Comparison of ENCODE assay signal across 8 cellular contexts in genomic region chr14:54509546-54510501, GRCh38. TPM values are rescaled to one million over a fixed set of nuclear protein-coding genes. Genes with fewer than 3 reads are reported as not detected.
A peak's percentile ranks its signal among the peaks of the same experiment; 100 is the strongest.
DNase-seq lines count a peak whose midpoint lies in the region; ATAC-seq, FAIRE-seq and TF ChIP-seq lines count a peak whose summit lies in the region.

CGRRF1 (plus strand) TSS chr14:54509906; CDS start chr14:54509960, 54 bp downstream.

- H3K9me3 Mint-ChIP-seq in activated CD4-positive, alpha-beta T cell treated with anti-CD3 and anti-CD28 coated beads for 36 hours (ENCODE audit: low read depth), result no peaks in the 10 kb centered on the region

- peaks cover under 1% of the 10 kb centered on the region for H3K9me3 ChIP-seq in BLaER1

- H3K4me1 Mint-ChIP-seq in activated CD4-positive, alpha-beta T cell treated with anti-CD3 and anti-CD28 coated beads for 36 hours, result peaks cover 34% of the 10 kb centered on the region

- peak; percentile 94 for ATAC-seq in HG03457 (IDR thresholded peaks at IDR 0.05; ENCODE audit: unreplicated experiment)
- peak; percentile 99 for ATAC-seq in activated CD4-positive, alpha-beta T cell treated with anti-CD3 and anti-CD28 coated beads for 36 hours

- H3K9ac ChIP-seq in BLaER1, result peak within 1 kb of the TSS; percentile 78

- H3K4me1 ChIP-seq in BLaER1, result peaks cover 14% of the 10 kb centered on the region

- H4K20me1 ChIP-seq in BLaER1, result no peaks in the 10 kb centered on the region; the same call in 1 of the 2 replicates

- DNase-seq in GM19239 (ENCODE audit: insufficient read length, low spot score), result peak; percentile 94
- peak; percentile 99 for DNase-seq in NCI-H524 (lab: John Stamatoyannopoulos, UW)
- DNase-seq in activated CD4-positive, alpha-beta T cell treated with anti-CD3 and anti-CD28 coated beads for 36 hours, result peak; percentile 98
- peak; percentile 99 for DNase-seq in choroid plexus epithelial cell (ENCODE audit: low read depth)
- peak; percentile 98 for DNase-seq in kidney tubule cell (ENCODE audit: low spot score)
- DNase-seq in stimulated activated CD4-positive, alpha-beta T cell treated with anti-CD3 and anti-CD28 coated beads, Interleukin-1b, Interleukin-23, amount 100 ng/mL, for 24 hours (ENCODE audit: low read depth in 4 of 4, low spot score in 1 of 4), result peak; percentile 91 to 97 (median 94)

- TF ChIP-seq CTCF in choroid plexus epithelial cell (conservative IDR thresholded peaks at IDR 0.05; ENCODE audit: low read depth, low read length), result peak; percentile 45

- peaks cover 6% of the 10 kb centered on the region for H3K36me3 Mint-ChIP-seq in activated CD4-positive, alpha-beta T cell treated with anti-CD3 and anti-CD28 coated beads for 36 hours (ENCODE audit: low read depth)

- POLR2A ChIA-PET in activated CD4-positive, alpha-beta T cell treated with anti-CD3 and anti-CD28 coated beads for 36 hours (lab: Charles Lee), result interaction anchor here (0.6 to 1.3 kb wide), 6 partner anchors 15 to 264 kb away, joined by 3 to 6 read pairs (median 4); partner anchors contain the start of genes CDKN3 and GMFB

- peaks cover 5% of the 10 kb centered on the region for H3K36me3 ChIP-seq in BLaER1

- intact Hi-C loops in activated CD4-positive, alpha-beta T cell treated with anti-CD3 and anti-CD28 coated beads for 36 hours (cut with DNase I, micrococcal nuclease), result loop anchor here (1.0 kb wide), 5 partner anchors 21 to 392 kb away; partner anchors contain the start of genes CNIH1 (in 2 of the 2) and GCH1 (in 1 of the 2)

- H3K4me3 ChIP-seq in BLaER1 (peak within 1 kb of the TSS; percentile 83), choroid plexus epithelial cell (ENCODE audit: low read depth, low read length) (peak within 1 kb of the TSS; percentile 91)

- peak within 1 kb of the TSS; percentile 49; the same call in 1 of the 2 replicates for H3K27ac ChIP-seq in BLaER1

- no peaks in the 10 kb centered on the region for H3K27me3 ChIP-seq in BLaER1

- no peaks in the 10 kb centered on the region for H3K27me3 Mint-ChIP-seq in activated CD4-positive, alpha-beta T cell treated with anti-CD3 and anti-CD28 coated beads for 36 hours

- peak within 1 kb of the TSS; percentile 80 for H3K27ac Mint-ChIP-seq in activated CD4-positive, alpha-beta T cell treated with anti-CD3 and anti-CD28 coated beads for 36 hours

- H3K4me3 Mint-ChIP-seq in activated CD4-positive, alpha-beta T cell treated with anti-CD3 and anti-CD28 coated beads for 36 hours, result peak within 1 kb of the TSS; percentile 92

- CTCF ChIA-PET in activated CD4-positive, alpha-beta T cell treated with anti-CD3 and anti-CD28 coated beads for 36 hours (lab: Charles Lee), result interaction anchor here (0.5 to 4.6 kb wide), 12 partner anchors 16 to 905 kb away, joined by 3 to 31 read pairs (median 4); partner anchors contain the start of genes CDKN3 and GMFB

- peak within 1 kb of the TSS; percentile 73 for H3K4me2 ChIP-seq in BLaER1

- peak; percentile 96 for FAIRE-seq in GM19239 (lab: Jason Lieb, UNC)

RNA-seq across cellular contexts. Expression of gene CGRRF1, which starts in this region (rescaled TPM):
- 10 to 100 TPM; 10.2 to 15.2 TPM for total RNA-seq in activated CD4-positive, alpha-beta T cell treated with anti-CD3 and anti-CD28 coated beads for 36 hours

Comparison
In these comparisons a context has a peak if more than half of its experiments do, and no peak if none do; other contexts are left out.
1. Peak in every context shown above with its lines: DNase-seq, ATAC-seq, H3K4me3 ChIP-seq and H3K27ac ChIP-seq.